In genomic region chr9:35161713-35162604, GRCh38 we compare ENCODE assay signal across 1 cellular context.
TF ChIP-seq lines count a peak whose summit lies in the region.

Gene UNC13B (plus strand): TSS chr9:35162009. CDS start chr9:35162284, 275 bp downstream.

TF ChIP-seq in HepG2, 621 proteins besides CTCF, POLR2A, EP300 and RAD21 (continued from another document and continues in another):
- TF ChIP-seq, protein P1, sequence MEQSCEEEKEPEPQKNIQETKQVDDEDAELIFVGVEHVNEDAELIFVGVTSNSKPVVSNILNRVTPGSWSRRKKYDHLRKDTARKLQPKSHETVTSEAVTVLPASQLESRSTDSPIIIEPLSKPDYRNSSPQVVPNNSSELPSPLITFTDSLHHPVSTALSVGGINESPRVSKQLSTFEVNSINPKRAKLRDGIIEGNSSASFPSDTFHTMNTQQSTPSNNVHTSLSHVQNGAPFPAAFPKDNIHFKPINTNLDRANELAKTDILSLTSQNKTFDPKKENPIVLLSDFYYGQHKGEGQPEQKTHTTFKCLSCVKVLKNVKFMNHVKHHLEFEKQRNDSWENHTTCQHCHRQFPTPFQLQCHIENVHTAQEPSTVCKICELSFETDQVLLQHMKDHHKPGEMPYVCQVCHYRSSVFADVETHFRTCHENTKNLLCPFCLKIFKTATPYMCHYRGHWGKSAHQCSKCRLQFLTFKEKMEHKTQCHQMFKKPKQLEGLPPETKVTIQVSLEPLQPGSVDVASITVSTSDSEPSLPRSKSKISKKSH (CRISPR knock-in tag; IDR thresholded peaks at IDR 0.05; ENCODE audit: borderline replicate concordance) = no peak; the same call in 1 of the 2 replicates
- TF ChIP-seq CCDC6 (CRISPR knock-in tag; IDR thresholded peaks at IDR 0.05) (peak; percentile 87), ZFP41 (CRISPR knock-in tag; IDR thresholded peaks at IDR 0.05; ENCODE audit: borderline replicate concordance) (no peak), HNRNPLL (IDR thresholded peaks at IDR 0.05; ENCODE audit: low read depth, low read length, poor library complexity, severe bottlenecking) (peak; percentile 96), ZNF496 (CRISPR knock-in tag; IDR thresholded peaks at IDR 0.05; ENCODE audit: insufficient replicate concordance) (no peak), USF2 (IDR thresholded peaks at IDR 0.05; ENCODE audit: low read depth, low read length) (no peak), USF2 (CRISPR knock-in tag; IDR thresholded peaks at IDR 0.05; ENCODE audit: borderline replicate concordance) (no peak), MAF1 (CRISPR knock-in tag; IDR thresholded peaks at IDR 0.05; ENCODE audit: borderline replicate concordance) (no peak; the same call in 1 of the 2 replicates), FOXM1 (CRISPR knock-in tag; IDR thresholded peaks at IDR 0.05) (no peak), ZNF547 (CRISPR knock-in tag; IDR thresholded peaks at IDR 0.05) (peak; percentile 86), GABPB1 (CRISPR knock-in tag; IDR thresholded peaks at IDR 0.05) (peak; percentile 83), ZNF572 (CRISPR knock-in tag; IDR thresholded peaks at IDR 0.05) (peak; percentile 89; the same call in 1 of the 2 replicates), NFYB (CRISPR knock-in tag; IDR thresholded peaks at IDR 0.05) (peak; percentile 48; the same call in 1 of the 2 replicates), ZNF556 (CRISPR knock-in tag; IDR thresholded peaks at IDR 0.05; ENCODE audit: borderline replicate concordance) (peak; percentile 25; the same call in 1 of the 2 replicates), SAFB2 (CRISPR knock-in tag; IDR thresholded peaks at IDR 0.05; ENCODE audit: borderline replicate concordance, low read depth) (no peak), RNF219 (CRISPR knock-in tag; IDR thresholded peaks at IDR 0.05) (0 out of 2 replicates have a peak, but pooled peaks have one; percentile 65), ZNF510 (CRISPR knock-in tag; IDR thresholded peaks at IDR 0.05; ENCODE audit: low read depth) (no peak), BORCS8-MEF2B (CRISPR knock-in tag; IDR thresholded peaks at IDR 0.05) (peak; percentile 17; the same call in 1 of the 2 replicates), MTF1 (CRISPR knock-in tag; IDR thresholded peaks at IDR 0.05) (no peak), SNRNP70 (IDR thresholded peaks at IDR 0.05; ENCODE audit: low read depth, low read length) (no peak), GTF3A (CRISPR knock-in tag; conservative IDR thresholded peaks at IDR 0.05) (peak; percentile 22; the same call in 1 of the 2 replicates), TBX3 (IDR thresholded peaks at IDR 0.05; ENCODE audit: borderline replicate concordance) (no peak), TCF7L2 (IDR thresholded peaks at IDR 0.05; ENCODE audit: low read depth, low read length) (no peak), ZNF484 (CRISPR knock-in tag; IDR thresholded peaks at IDR 0.05; ENCODE audit: borderline replicate concordance, low read depth) (no peak), MAFK (conservative IDR thresholded peaks at IDR 0.05 in 1 of 2, IDR thresholded peaks at IDR 0.05 in 1 of 2; ENCODE audit: low read length in 2 of 2) (no peak), ZNF335 (CRISPR knock-in tag; IDR thresholded peaks at IDR 0.05) (no peak), ZNF607 (CRISPR knock-in tag; IDR thresholded peaks at IDR 0.05; ENCODE audit: borderline replicate concordance) (peak; percentile 97), HHEX (CRISPR knock-in tag; IDR thresholded peaks at IDR 0.05) (no peak), ZNF513 (CRISPR knock-in tag; conservative IDR thresholded peaks at IDR 0.05) (no peak), SNAI1 (CRISPR knock-in tag; IDR thresholded peaks at IDR 0.05; ENCODE audit: borderline replicate concordance) (no peak), ZNF619 (CRISPR knock-in tag; IDR thresholded peaks at IDR 0.05) (peak; percentile 82; the same call in 1 of the 2 replicates), ZNF101 (CRISPR knock-in tag; IDR thresholded peaks at IDR 0.05; ENCODE audit: borderline replicate concordance, low read depth) (no peak), KLF12 (CRISPR knock-in tag; IDR thresholded peaks at IDR 0.05; ENCODE audit: borderline replicate concordance) (peak; percentile 49; the same call in 1 of the 2 replicates), RBAK (CRISPR knock-in tag; IDR thresholded peaks at IDR 0.05) (0 out of 2 replicates have a peak, but pooled peaks have one; percentile 39), PHF20 (CRISPR knock-in tag; IDR thresholded peaks at IDR 0.05) (peak; percentile 49; the same call in 1 of the 2 replicates), RFX3 (CRISPR knock-in tag; IDR thresholded peaks at IDR 0.05) (no peak), AHDC1 (CRISPR knock-in tag; IDR thresholded peaks at IDR 0.05; ENCODE audit: borderline replicate concordance) (no peak), ZNF891 (CRISPR knock-in tag; IDR thresholded peaks at IDR 0.05) (peak; percentile 32; the same call in 1 of the 2 replicates), THAP11 (CRISPR knock-in tag; IDR thresholded peaks at IDR 0.05) (peak; percentile 74), PRMT3 (CRISPR knock-in tag; IDR thresholded peaks at IDR 0.05; ENCODE audit: borderline replicate concordance, low read depth) (no peak), ZNF136 (CRISPR knock-in tag; IDR thresholded peaks at IDR 0.05; ENCODE audit: low read depth) (peak; percentile 31; the same call in 1 of the 2 replicates)
- TF ChIP-seq, protein P2, sequence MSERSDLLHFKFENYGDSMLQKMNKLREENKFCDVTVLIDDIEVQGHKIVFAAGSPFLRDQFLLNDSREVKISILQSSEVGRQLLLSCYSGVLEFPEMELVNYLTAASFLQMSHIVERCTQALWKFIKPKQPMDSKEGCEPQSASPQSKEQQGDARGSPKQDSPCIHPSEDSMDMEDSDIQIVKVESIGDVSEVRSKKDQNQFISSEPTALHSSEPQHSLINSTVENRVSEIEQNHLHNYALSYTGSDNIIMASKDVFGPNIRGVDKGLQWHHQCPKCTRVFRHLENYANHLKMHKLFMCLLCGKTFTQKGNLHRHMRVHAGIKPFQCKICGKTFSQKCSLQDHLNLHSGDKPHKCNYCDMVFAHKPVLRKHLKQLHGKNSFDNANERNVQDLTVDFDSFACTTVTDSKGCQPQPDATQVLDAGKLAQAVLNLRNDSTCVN (CRISPR knock-in tag; IDR thresholded peaks at IDR 0.05; ENCODE audit: borderline replicate concordance) = 0 out of 2 replicates have a peak, but pooled peaks have one; percentile 32
- TF ChIP-seq, protein P3, sequence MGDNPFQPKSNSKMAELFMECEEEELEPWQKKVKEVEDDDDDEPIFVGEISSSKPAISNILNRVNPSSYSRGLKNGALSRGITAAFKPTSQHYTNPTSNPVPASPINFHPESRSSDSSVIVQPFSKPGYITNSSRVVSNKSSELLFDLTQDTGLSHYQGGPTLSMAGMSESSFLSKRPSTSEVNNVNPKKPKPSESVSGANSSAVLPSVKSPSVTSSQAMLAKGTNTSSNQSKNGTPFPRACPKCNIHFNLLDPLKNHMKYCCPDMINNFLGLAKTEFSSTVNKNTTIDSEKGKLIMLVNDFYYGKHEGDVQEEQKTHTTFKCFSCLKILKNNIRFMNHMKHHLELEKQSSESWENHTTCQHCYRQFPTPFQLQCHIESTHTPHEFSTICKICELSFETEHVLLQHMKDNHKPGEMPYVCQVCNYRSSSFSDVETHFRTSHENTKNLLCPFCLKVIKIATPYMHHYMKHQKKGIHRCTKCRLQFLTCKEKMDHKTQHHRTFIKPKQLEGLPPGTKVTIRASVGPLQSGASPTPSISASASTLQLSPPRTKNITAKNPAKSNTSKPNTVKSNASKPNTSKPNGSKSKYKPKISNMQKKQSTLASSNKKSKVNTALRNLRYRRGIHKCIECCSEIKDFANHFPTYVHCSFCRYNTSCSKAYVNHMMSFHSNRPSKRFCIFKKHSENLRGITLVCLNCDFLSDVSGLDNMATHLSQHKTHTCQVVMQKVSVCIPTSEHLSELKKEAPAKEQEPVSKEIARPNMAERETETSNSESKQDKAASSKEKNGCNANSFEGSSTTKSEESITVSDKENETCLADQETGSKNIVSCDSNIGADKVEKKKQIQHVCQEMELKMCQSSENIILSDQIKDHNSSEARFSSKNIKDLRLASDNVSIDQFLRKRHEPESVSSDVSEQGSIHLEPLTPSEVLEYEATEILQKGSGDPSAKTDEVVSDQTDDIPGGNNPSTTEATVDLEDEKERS (CRISPR knock-in tag; IDR thresholded peaks at IDR 0.05) = peak; percentile 81
- TF ChIP-seq, protein P4, sequence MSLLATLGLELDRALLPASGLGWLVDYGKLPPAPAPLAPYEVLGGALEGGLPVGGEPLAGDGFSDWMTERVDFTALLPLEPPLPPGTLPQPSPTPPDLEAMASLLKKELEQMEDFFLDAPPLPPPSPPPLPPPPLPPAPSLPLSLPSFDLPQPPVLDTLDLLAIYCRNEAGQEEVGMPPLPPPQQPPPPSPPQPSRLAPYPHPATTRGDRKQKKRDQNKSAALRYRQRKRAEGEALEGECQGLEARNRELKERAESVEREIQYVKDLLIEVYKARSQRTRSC (CRISPR knock-in tag; IDR thresholded peaks at IDR 0.05; ENCODE audit: low read depth) = no peak; the same call in 1 of the 2 replicates
- TF ChIP-seq, protein P5, sequence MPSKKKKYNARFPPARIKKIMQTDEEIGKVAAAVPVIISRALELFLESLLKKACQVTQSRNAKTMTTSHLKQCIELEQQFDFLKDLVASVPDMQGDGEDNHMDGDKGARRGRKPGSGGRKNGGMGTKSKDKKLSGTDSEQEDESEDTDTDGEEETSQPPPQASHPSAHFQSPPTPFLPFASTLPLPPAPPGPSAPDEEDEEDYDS (CRISPR knock-in tag; IDR thresholded peaks at IDR 0.05) = peak; percentile 88
